ENCODE assay signal across 8 cellular contexts in the genomic region with DNA sequence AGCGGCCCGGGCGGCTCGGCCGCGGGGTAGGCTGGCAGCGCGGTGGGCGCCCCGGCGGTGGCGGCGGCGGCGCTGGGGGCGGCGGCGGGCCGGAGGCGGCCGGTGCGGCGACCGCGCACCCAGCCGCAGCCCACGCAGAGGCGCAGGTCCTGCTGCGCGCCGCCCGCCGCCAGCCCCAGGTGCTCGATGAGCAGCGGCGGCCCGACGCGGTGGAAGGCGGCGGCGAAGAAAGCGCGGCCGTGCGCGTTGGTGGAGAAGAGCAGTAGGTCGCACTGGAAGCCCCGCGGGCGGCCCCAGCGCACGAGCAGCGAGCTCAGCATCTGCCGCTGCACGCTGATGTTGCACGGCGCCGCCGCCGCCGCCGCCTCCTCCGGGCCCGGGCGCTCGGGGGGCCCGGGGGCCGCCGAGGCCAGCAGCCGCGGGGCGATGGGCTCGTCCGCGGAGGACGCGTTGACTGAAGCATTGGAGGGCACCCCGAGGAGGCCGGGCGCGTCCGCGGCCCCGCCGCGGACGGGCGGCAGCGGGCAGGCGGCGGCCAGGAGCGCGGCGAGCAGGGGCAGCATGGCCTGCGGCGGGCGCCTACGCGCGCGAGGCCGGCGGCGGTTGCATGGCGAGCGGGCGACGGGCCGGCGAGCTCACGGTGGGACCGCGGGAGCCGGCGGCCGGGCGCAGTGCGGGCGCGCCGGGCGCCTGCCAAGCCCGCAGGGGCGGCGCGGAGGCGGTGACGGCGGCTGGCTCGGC. TPM values are rescaled to one million over a fixed set of nuclear protein-coding genes. Genes with fewer than 3 reads are reported as not detected.
DNase-seq lines count a peak whose midpoint lies in the region; ATAC-seq and TF ChIP-seq lines count a peak whose summit lies in the region.

No MANE protein-coding gene starts in this region.

- peak; percentile 43 for ATAC-seq in HG02852 (IDR thresholded peaks at IDR 0.05; ENCODE audit: unreplicated experiment)
- ATAC-seq in left colon: peak; percentile 29

- peak; percentile 50 for DNase-seq in NCI-H2227 (lab: John Stamatoyannopoulos, UW; ENCODE audit: unreplicated experiment)
- DNase-seq in NCI-H2227 treated with DMSO at 0.1 percent for 48 hours (lab: John Stamatoyannopoulos, UW): no peak
- no peak for DNase-seq in brain microvascular endothelial cell
- DNase-seq in left colon: peak in 1 of 2 donors; percentile 44
- peak; percentile 53 for DNase-seq in stimulated activated CD8-positive, alpha-beta memory T cell treated with anti-CD3 and anti-CD28 coated beads, Interleukin-4, amount 100 ng/mL, for 48 hours
- no peak for DNase-seq in NCI-H1694 treated with DMSO at 0.1 percent for 48 hours (lab: John Stamatoyannopoulos, UW)

- no peaks in the 10 kb centered on the region for H3K9me3 ChIP-seq in SU-DHL-6 (ENCODE audit: insufficient read depth, low read length)

- H3K79me2 ChIP-seq in SU-DHL-6 (ENCODE audit: insufficient read depth, low read length): no peaks in the 10 kb centered on the region

- TF ChIP-seq CTCF in SU-DHL-6 (IDR thresholded peaks at IDR 0.05; ENCODE audit: insufficient read depth, low read length, poor library complexity, severe bottlenecking) (no peak), brain microvascular endothelial cell (IDR thresholded peaks at IDR 0.05; ENCODE audit: low read depth, low read length, missing control alignments) (no peak)

- in situ Hi-C loops in brain microvascular endothelial cell (cut with HindIII; ENCODE audit: low pct_ligation_motif_present, low sequenced_read_pairs): no loop called here

- no peak overlapping the region for H2AFZ ChIP-seq in SU-DHL-6 (ENCODE audit: low read depth, low read length, severe bottlenecking)

- H3K4me3 ChIP-seq in SU-DHL-6 (ENCODE audit: insufficient read depth, low read length, poor library complexity, severe bottlenecking) (peak overlapping the region; percentile 48), brain microvascular endothelial cell (ENCODE audit: low read depth, low read length) (peak overlapping the region; percentile 66)

- no peaks in the 10 kb centered on the region for H3K36me3 ChIP-seq in SU-DHL-6 (ENCODE audit: low read length)
- no peaks in the 10 kb centered on the region for H3K36me3 ChIP-seq in brain microvascular endothelial cell (replicated peaks)

- no peaks in the 10 kb centered on the region for H4K20me1 ChIP-seq in SU-DHL-6 (ENCODE audit: low read depth, low read length)

- H3F3A ChIP-seq in SU-DHL-6 (ENCODE audit: insufficient read depth): no peaks in the 10 kb centered on the region

- H3K9me2 ChIP-seq in SU-DHL-6 (replicated peaks; ENCODE audit: insufficient read depth, low read length): no peaks in the 10 kb centered on the region

- H3K27me3 ChIP-seq in SU-DHL-6 (ENCODE audit: low read length): no peaks in the 10 kb centered on the region
- peaks cover 4% of the 10 kb centered on the region for H3K27me3 ChIP-seq in brain microvascular endothelial cell (replicated peaks)

- H3K4me2 ChIP-seq in SU-DHL-6 (ENCODE audit: low read depth, low read length, poor library complexity, severe bottlenecking): peak overlapping the region; percentile 46

- H3K9ac ChIP-seq in SU-DHL-6 (ENCODE audit: low read length): no peak overlapping the region

- H3K27ac ChIP-seq in SU-DHL-6 (ENCODE audit: low read depth, low read length) (no peak overlapping the region), brain microvascular endothelial cell (no peak overlapping the region)

- intact Hi-C loops in left colon (cut with DNase I, micrococcal nuclease): loop anchor here in 1 of 2 donors (10.0 kb wide), 1 partner anchor 181 kb away; no protein-coding TSS in a partner anchor

RNA-seq across cellular contexts. Expression of a gene that starts 0.5 kb away (rescaled TPM):
- 10 to 100 TPM in 1 of 2 donors, 1 to 10 TPM in 1; 2.2 to 10.0 TPM for total RNA-seq in left colon

Comparison
In these comparisons a context has a peak if more than half of its experiments do, and no peak if none do; other contexts are left out.
1. DNase-seq: peak in NCI-H2227 (single experiment) and stimulated activated CD8-positive, alpha-beta memory T cell treated with anti-CD3 and anti-CD28 coated beads, Interleukin-4, amount 100 ng/mL, for 48 hours (single experiment); none in NCI-H2227 treated with DMSO at 0.1 percent for 48 hours (single experiment), brain microvascular endothelial cell (single experiment) and NCI-H1694 treated with DMSO at 0.1 percent for 48 hours (single experiment).